Comparison of ENCODE assay signal across 11 cellular contexts in genomic region chr18:59123588-59124369, GRCh38. TPM values are rescaled to one million over a fixed set of nuclear protein-coding genes. Genes with fewer than 3 reads are reported as not detected.
DNase-seq lines count a peak whose midpoint lies in the region; ATAC-seq, FAIRE-seq and TF ChIP-seq lines count a peak whose summit lies in the region.
"Had no signal": no experiment of that assay in that cellular context is flagged by ENCODE, and none has a peak within 500 bp of the region (broad histone marks: within the 10 kb centered on the region; RNA-seq: fewer than 3 reads in every experiment).

No MANE protein-coding gene starts in this region.

- TF ChIP-seq CTCF in HepG2 (CRISPR knock-in tag; IDR thresholded peaks at IDR 0.05) (no peak), esophagus muscularis mucosa (IDR thresholded peaks at IDR 0.05) (no peak)

- TF ChIP-seq POLR2A in HepG2 (IDR thresholded peaks at IDR 0.05; ENCODE audit: insufficient read depth in 1 of 2, low read depth in 2 of 2, low read length in 2 of 2) = no peak
- TF ChIP-seq POLR2A in esophagus muscularis mucosa (IDR thresholded peaks at IDR 0.05; ENCODE audit: low read depth) = no peak

- H3K4me3 ChIP-seq in HepG2 (replicated peaks in 1 of 3; ENCODE audit: insufficient read depth in 1 of 3, low read depth in 2 of 3, low read length in 3 of 3) (no peak overlapping the region), esophagus muscularis mucosa (no peak overlapping the region)
- H3K4me3 ChIP-seq: upper lobe of left lung had no signal

- H3K36me3 ChIP-seq in HepG2 (replicated peaks in 1 of 2; ENCODE audit: control insufficient read depth in 1 of 2, insufficient read depth in 2 of 2, low read length in 2 of 2) = no peaks in the 10 kb centered on the region
- no peaks in the 10 kb centered on the region for H3K36me3 ChIP-seq in esophagus muscularis mucosa
- H3K36me3 ChIP-seq: neutrophil, upper lobe of left lung had no signal

- no peaks in the 10 kb centered on the region for H3K9me3 ChIP-seq in HepG2 (ENCODE audit: low read length)
- no peaks in the 10 kb centered on the region for H3K9me3 ChIP-seq in esophagus muscularis mucosa
- H3K9me3 ChIP-seq: neutrophil, upper lobe of left lung had no signal

- POLR2A ChIA-PET in HepG2 (lab: Yijun Ruan, JAX) = no interaction called here

- in situ Hi-C loops in HepG2 (cut with HindIII; ENCODE audit: extremely low pct_ligation_motif_present, low pct_unique_long_range_greater_than_20kb) = no loop called here

- H3K9ac ChIP-seq in HepG2 (ENCODE audit: insufficient read depth, low read depth, low read length) = no peak overlapping the region

- CTCF ChIA-PET in HepG2 (lab: Yijun Ruan, JAX; ENCODE audit: low intra/inter-chr PET ratio, low total read pairs) = no interaction called here

- BruUV-seq in HepG2 (replicated peaks; lab: Mats Ljungman, UMichigan) = no TSS peak

- 22% methylated on average over 5 of the region's 5 CpGs for WGBS in HepG2 (ENCODE audit: low lambda C conversion rate)
- whole genome bisulfite sequencing in esophagus muscularis mucosa = 39% methylated on average over 5 of the region's 5 CpGs

- no peaks in the 10 kb centered on the region for H3K79me2 ChIP-seq in HepG2 (ENCODE audit: insufficient read depth, low read length)

- H3K4me1 ChIP-seq in HepG2 (ENCODE audit: insufficient read depth, low read length) (no peaks in the 10 kb centered on the region), esophagus muscularis mucosa (no peaks in the 10 kb centered on the region)
- H3K4me1 ChIP-seq: upper lobe of left lung had no signal

- DNase-seq in stimulated activated CD4-positive, alpha-beta T cell treated with anti-CD3 and anti-CD28 coated beads, TNF-alpha, amount 100 ng/mL, for 48 hours (ENCODE audit: low read depth in 3 of 3) = peak; percentile 14 to 34 (median 20)
- no peak for DNase-seq in stimulated activated CD4-positive, alpha-beta T cell treated with anti-CD3 and anti-CD28 coated beads, Interleukin-4, amount 100 ng/mL, for 4 hours
- DNase-seq in MV-4-11 (lab: John Stamatoyannopoulos, UW) (peak; percentile 13), fibroblast of gingiva (ENCODE audit: low read depth) (peak; percentile 27), HepG2 (ENCODE audit: low spot score) (no peak), esophagus muscularis mucosa (ENCODE audit: extremely low spot score) (no peak), left colon (no peak), activated gamma-delta T cell (lab: John Stamatoyannopoulos, UW) (no peak)
- DNase-seq: cortex of kidney, upper lobe of left lung had no signal

- no peak for ATAC-seq in HepG2
- ATAC-seq in left colon = no peak

- no peak overlapping the region for H3K4me2 ChIP-seq in HepG2 (ENCODE audit: low read depth, low read length)

- no peak for TF ChIP-seq RAD21 in HepG2 (CRISPR knock-in tag; IDR thresholded peaks at IDR 0.05)

- H4K20me1 ChIP-seq in HepG2 (ENCODE audit: insufficient read depth, low read length) = no peaks in the 10 kb centered on the region

- H2AFZ ChIP-seq in HepG2 (ENCODE audit: low read length) = no peak overlapping the region

- no peak for FAIRE-seq in HepG2 (lab: Jason Lieb, UNC)

- peaks cover 0 to 10% of the 10 kb centered on the region in 2 experiments; a peak in 2 of 5 replicates for H3K27me3 ChIP-seq in HepG2 (ENCODE audit: control insufficient read depth in 1 of 2, insufficient read depth in 2 of 2, low read length in 2 of 2)
- H3K27me3 ChIP-seq in esophagus muscularis mucosa = peaks cover 0 to 34% (median 0%) of the 10 kb centered on the region in 4 donors
- H3K27me3 ChIP-seq: upper lobe of left lung had no signal

- H3K27ac ChIP-seq in HepG2 (ENCODE audit: extremely low read length, insufficient read depth, low read length) = no peak overlapping the region
- no peak overlapping the region for H3K27ac ChIP-seq in esophagus muscularis mucosa (replicated peaks in 1 of 4)
- H3K27ac ChIP-seq: neutrophil, upper lobe of left lung had no signal

- intact Hi-C loops in HepG2 (cut with micrococcal nuclease; ENCODE audit: unreplicated experiment) = no loop called here
- intact Hi-C loops in esophagus muscularis mucosa (cut with DNase I) = no loop called here
- intact Hi-C loops in left colon (cut with DNase I, micrococcal nuclease) = no loop called here

- TF ChIP-seq EP300 in HepG2 (IDR thresholded peaks at IDR 0.05; ENCODE audit: low read depth in 2 of 2, low read length in 2 of 2) (no peak), HepG2 (CRISPR knock-in tag; IDR thresholded peaks at IDR 0.05; ENCODE audit: borderline replicate concordance) (no peak), esophagus muscularis mucosa (IDR thresholded peaks at IDR 0.05) (no peak)

TF ChIP-seq in HepG2, 621 proteins besides CTCF, POLR2A, EP300 and RAD21 (continues in another document):
- no peak for TF ChIP-seq HCFC1 (IDR thresholded peaks at IDR 0.05; ENCODE audit: low read depth, low read length)
- TF ChIP-seq FOXA1 (IDR thresholded peaks at IDR 0.05) = no peak
- TF ChIP-seq FOXA1 (CRISPR knock-in tag; IDR thresholded peaks at IDR 0.05) = no peak
- no peak for TF ChIP-seq MIXL1 (CRISPR knock-in tag; IDR thresholded peaks at IDR 0.05)
- TF ChIP-seq RERE (CRISPR knock-in tag; IDR thresholded peaks at IDR 0.05; ENCODE audit: low read depth) = no peak
- no peak for TF ChIP-seq ZNF691 (CRISPR knock-in tag; IDR thresholded peaks at IDR 0.05; ENCODE audit: borderline replicate concordance, low read depth)
- TF ChIP-seq DPF2 (CRISPR knock-in tag; IDR thresholded peaks at IDR 0.05; ENCODE audit: borderline replicate concordance, low read depth) = no peak
- no peak for TF ChIP-seq ASH2L (IDR thresholded peaks at IDR 0.05; ENCODE audit: insufficient read length, low read depth, low read length)

RNA-seq across cellular contexts. Expression of gene SEC11C, which starts 15.9 kb away (rescaled TPM):
- 211 and 297 TPM in 2 replicates for total RNA-seq in HepG2 (2016; rRNA removed; fragmentation: Illumina TruSeq; extraction: Trizol)
- 258 and 292 TPM in 2 replicates for total RNA-seq in HepG2 (2016; cell fraction: cytosol; rRNA removed; fragmentation: Illumina TruSeq; extraction: Trizol; ENCODE audit: low read depth)
- total RNA-seq in HepG2 (2016; cell fraction: insoluble cytoplasmic fraction; rRNA removed; fragmentation: Illumina TruSeq; extraction: Trizol) = 217 and 309 TPM in 2 replicates
- total RNA-seq in HepG2 (2016; cell fraction: membrane; rRNA removed; fragmentation: Illumina TruSeq; extraction: Trizol) = 238 and 248 TPM in 2 replicates
- 207 and 249 TPM in 2 replicates for total RNA-seq in HepG2 (2016; cell fraction: nucleus; rRNA removed; fragmentation: Illumina TruSeq; extraction: Trizol)
- 59.2 and 71.9 TPM in 2 replicates for polyA plus RNA-seq in HepG2 (2011; rRNA removed)
- 66.6 and 92.7 TPM in 2 replicates for polyA plus RNA-seq in HepG2 (2011; cell fraction: cytosol; rRNA removed)
- 18.0 and 26.4 TPM in 2 replicates for polyA plus RNA-seq in HepG2 (2011; cell fraction: nucleus; rRNA removed)
- 158 and 241 TPM in 2 replicates for polyA plus RNA-seq in HepG2 (2012)
- 266 and 357 TPM in 2 replicates for polyA plus RNA-seq in HepG2 (2016; cell fraction: cytosol; fragmentation: Illumina TruSeq; extraction: Trizol; ENCODE audit: low read depth)
- polyA plus RNA-seq in HepG2 (2016; cell fraction: insoluble cytoplasmic fraction; fragmentation: Illumina TruSeq; extraction: Trizol; ENCODE audit: low read depth) = 190 and 205 TPM in 2 replicates
- 188 and 231 TPM in 2 replicates for polyA plus RNA-seq in HepG2 (2016; cell fraction: membrane; fragmentation: Illumina TruSeq; extraction: Trizol; ENCODE audit: low read depth)
- polyA plus RNA-seq in HepG2 (2016; cell fraction: nucleus; fragmentation: Illumina TruSeq; extraction: Trizol; ENCODE audit: insufficient read depth, low read depth) = 302 and 338 TPM in 2 replicates
- polyA minus RNA-seq in HepG2 (2011; rRNA and poly(A)+ RNA removed; ENCODE audit: low replicate concordance) = 10.4 and 21.3 TPM in 2 replicates
- polyA minus RNA-seq in HepG2 (2011; cell fraction: cytosol; rRNA and poly(A)+ RNA removed) = 23.8 and 24.0 TPM in 2 replicates
- polyA minus RNA-seq in HepG2 (2011; cell fraction: nucleus; rRNA and poly(A)+ RNA removed) = 25.4 and 28.5 TPM in 2 replicates
- 10 to 100 TPM; 20.5 to 26.4 (median 22.2) TPM for total RNA-seq in esophagus muscularis mucosa
- 10 to 100 TPM; 59.8 to 60.4 TPM for total RNA-seq in left colon

Comparison
In these comparisons a context has a peak if more than half of its experiments do, and no peak if none do; other contexts are left out.
1. DNase-seq: peak in stimulated activated CD4-positive, alpha-beta T cell treated with anti-CD3 and anti-CD28 coated beads, TNF-alpha, amount 100 ng/mL, for 48 hours (3 of 3), MV-4-11 (single experiment) and fibroblast of gingiva (single experiment); none in stimulated activated CD4-positive, alpha-beta T cell treated with anti-CD3 and anti-CD28 coated beads, Interleukin-4, amount 100 ng/mL, for 4 hours (0 of 2), HepG2 (single experiment), esophagus muscularis mucosa (single experiment), left colon (0 of 2) and activated gamma-delta T cell (single experiment).